1 cellular context compared by ENCODE assay signal in the genomic region with DNA sequence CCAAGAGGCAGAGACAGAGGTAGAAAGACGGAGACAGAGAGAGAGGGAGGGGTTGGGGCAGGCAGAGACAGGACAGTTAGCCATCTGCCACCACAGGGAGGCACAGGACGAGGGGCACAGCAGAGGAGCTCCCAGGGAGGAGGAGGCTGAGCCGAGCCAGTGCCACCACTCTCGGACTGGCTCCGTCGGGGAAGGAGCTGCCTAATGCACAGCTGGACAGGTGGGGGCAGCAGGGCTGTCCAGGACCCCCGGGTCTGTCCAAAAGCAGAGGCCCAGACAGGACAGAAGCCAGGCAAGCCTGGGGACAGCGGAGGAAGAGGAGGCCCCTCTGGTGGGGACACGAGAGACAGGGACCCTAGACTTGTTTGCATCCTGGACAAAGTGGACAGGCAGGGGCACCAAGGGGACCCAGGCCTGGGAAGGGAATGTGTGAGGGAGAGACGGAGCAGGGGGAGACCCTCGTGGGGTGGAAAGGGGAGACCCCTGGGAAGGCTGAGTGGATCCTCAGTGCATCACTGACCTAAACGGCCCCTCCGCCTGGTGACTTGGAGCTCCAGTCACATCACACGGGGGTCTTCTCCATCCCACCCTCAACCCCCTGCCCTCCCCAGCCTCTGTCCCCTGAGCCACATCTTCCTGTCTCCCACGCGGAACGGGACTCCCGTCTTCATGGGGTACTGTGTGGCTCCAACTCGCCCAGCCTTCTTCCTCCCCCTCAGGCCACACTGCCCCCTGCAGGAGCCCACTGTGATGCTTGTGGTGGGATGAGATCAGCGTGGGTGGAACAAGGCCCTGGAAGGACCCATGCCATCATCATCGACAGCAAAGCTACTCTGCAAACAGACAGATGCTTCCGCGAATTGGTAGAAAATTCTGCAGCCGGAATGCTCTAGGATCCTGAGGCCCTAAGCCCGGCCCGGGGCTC.
TF ChIP-seq lines count a peak whose summit lies in the region.

No MANE protein-coding gene starts in this region.

TF ChIP-seq in SK-N-SH, 30 proteins besides CTCF, POLR2A, EP300 and RAD21 (continued from another document):
- TF ChIP-seq, protein P1, sequence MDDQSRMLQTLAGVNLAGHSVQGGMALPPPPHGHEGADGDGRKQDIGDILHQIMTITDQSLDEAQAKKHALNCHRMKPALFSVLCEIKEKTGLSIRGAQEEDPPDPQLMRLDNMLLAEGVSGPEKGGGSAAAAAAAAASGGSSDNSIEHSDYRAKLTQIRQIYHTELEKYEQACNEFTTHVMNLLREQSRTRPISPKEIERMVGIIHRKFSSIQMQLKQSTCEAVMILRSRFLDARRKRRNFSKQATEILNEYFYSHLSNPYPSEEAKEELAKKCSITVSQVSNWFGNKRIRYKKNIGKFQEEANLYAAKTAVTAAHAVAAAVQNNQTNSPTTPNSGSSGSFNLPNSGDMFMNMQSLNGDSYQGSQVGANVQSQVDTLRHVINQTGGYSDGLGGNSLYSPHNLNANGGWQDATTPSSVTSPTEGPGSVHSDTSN (IDR thresholded peaks at IDR 0.05): no peak
- TF ChIP-seq NFIC (IDR thresholded peaks at IDR 0.05; ENCODE audit: borderline replicate concordance): no peak
- TF ChIP-seq, protein P2, sequence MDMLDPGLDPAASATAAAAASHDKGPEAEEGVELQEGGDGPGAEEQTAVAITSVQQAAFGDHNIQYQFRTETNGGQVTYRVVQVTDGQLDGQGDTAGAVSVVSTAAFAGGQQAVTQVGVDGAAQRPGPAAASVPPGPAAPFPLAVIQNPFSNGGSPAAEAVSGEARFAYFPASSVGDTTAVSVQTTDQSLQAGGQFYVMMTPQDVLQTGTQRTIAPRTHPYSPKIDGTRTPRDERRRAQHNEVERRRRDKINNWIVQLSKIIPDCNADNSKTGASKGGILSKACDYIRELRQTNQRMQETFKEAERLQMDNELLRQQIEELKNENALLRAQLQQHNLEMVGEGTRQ (IDR thresholded peaks at IDR 0.05; ENCODE audit: borderline replicate concordance, low read depth, low read length): no peak
